In the genomic region with DNA sequence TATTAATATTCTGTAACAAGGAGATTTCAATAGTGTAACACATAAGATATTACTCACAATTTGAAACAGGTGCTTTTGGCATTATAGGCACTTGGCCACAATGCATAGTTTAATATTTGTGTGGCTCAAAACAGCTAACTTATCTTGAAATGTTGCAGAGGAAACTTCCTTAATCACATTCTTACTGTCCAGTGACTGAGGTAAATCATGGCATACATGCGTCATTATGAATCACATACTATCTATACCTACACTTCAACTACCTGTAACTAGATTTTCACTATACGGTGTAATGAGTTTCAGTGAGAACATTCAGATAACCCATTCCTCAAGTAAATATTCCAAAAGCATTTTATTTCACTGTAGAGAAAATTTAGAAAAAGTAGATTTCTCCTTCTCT, we compare ENCODE assay signal across 32 cellular contexts.
"Had no signal": no experiment of that assay in that cellular context is flagged by ENCODE, and none has a peak within 500 bp of the region (broad histone marks: within the 10 kb centered on the region; RNA-seq: fewer than 3 reads in every experiment).

No MANE protein-coding gene starts in this region.

- H3K9ac ChIP-seq: KMS-11 had no signal

- H3K27ac Mint-ChIP-seq: activated CD4-positive, alpha-beta memory T cell treated with anti-CD3 and anti-CD28 coated beads, Interleukin-2, amount 10 ng/mL, durations not matched to agents 7 days and 5 days; activated naive CD4-positive, alpha-beta T cell treated with anti-CD3 and anti-CD28 coated beads, Interleukin-2, amount 50 U/mL, for 24 hours; activated naive CD8-positive, alpha-beta T cell treated with anti-CD3 and anti-CD28 coated beads, Interleukin-2, amount 10 ng/mL, durations not matched to agents 7 days and 5 days; activated T-cell treated with anti-CD3 and anti-CD28 coated beads, Interleukin-2, amount 50 U/mL, for 24 hours; activated T-helper 2 cell treated with anti-CD3 and anti-CD28 coated beads, Interferon-gamma antibody, Interleukin-2, Interleukin-4, amounts not matched to agents 10 μg/mL and 5 μg/mL and 100 μg/mL, durations not matched to agents 14 hours and 24 hours and 36 hours had no signal

- H3K4me1 ChIP-seq: body of pancreas, SJCRH30 had no signal

- H3K9me3 Mint-ChIP-seq: activated CD4-positive, alpha-beta memory T cell treated with anti-CD3 and anti-CD28 coated beads, Interleukin-2, amount 10 ng/mL, durations not matched to agents 7 days and 5 days; activated naive CD4-positive, alpha-beta T cell treated with anti-CD3 and anti-CD28 coated beads, Interleukin-2, amount 50 U/mL, for 24 hours; activated naive CD8-positive, alpha-beta T cell treated with anti-CD3 and anti-CD28 coated beads, Interleukin-2, amount 10 ng/mL, durations not matched to agents 7 days and 5 days; activated T-cell treated with anti-CD3 and anti-CD28 coated beads, Interleukin-2, amount 50 U/mL, for 24 hours; activated T-helper 2 cell treated with anti-CD3 and anti-CD28 coated beads, Interferon-gamma antibody, Interleukin-2, Interleukin-4, amounts not matched to agents 10 μg/mL and 5 μg/mL and 100 μg/mL, durations not matched to agents 14 hours and 24 hours and 36 hours had no signal

- H2AFZ ChIP-seq: PC-9 had no signal

- H3K4me1 Mint-ChIP-seq: activated CD4-positive, alpha-beta memory T cell treated with anti-CD3 and anti-CD28 coated beads, Interleukin-2, amount 10 ng/mL, durations not matched to agents 7 days and 5 days; activated naive CD4-positive, alpha-beta T cell treated with anti-CD3 and anti-CD28 coated beads, Interleukin-2, amount 50 U/mL, for 24 hours; activated naive CD8-positive, alpha-beta T cell treated with anti-CD3 and anti-CD28 coated beads, Interleukin-2, amount 10 ng/mL, durations not matched to agents 7 days and 5 days had no signal

- H3K27ac ChIP-seq: body of pancreas, KMS-11, PC-9, SJCRH30, SK-N-MC, WERI-Rb-1 had no signal

- H3K9me3 ChIP-seq: body of pancreas, SJCRH30 had no signal

- FAIRE-seq: astrocyte, RCC 7860 had no signal

- DNase-seq: activated CD4-positive, alpha-beta memory T cell treated with anti-CD3 and anti-CD28 coated beads, Interleukin-2, amount 10 ng/mL, durations not matched to agents 7 days and 5 days; activated CD4-positive, alpha-beta T cell treated with anti-CD3 and anti-CD28 coated beads for 1 hour; activated CD4-positive, alpha-beta T cell treated with anti-CD3 and anti-CD28 coated beads for 48 hours; activated CD4-positive, CD25-positive, alpha-beta regulatory T cell; activated gamma-delta T cell; activated naive CD4-positive, alpha-beta T cell treated with Interleukin-2 at 50 U/mL for 16 hours; activated naive CD8-positive, alpha-beta T cell treated with anti-CD3 and anti-CD28 coated beads, Interleukin-2, amount 10 ng/mL, durations not matched to agents 7 days and 5 days; activated T-cell treated with anti-CD3 and anti-CD28 coated beads, Interleukin-2, amount 50 U/mL, for 24 hours; amygdala; body of pancreas; central memory CD4-positive, alpha-beta T cell; NCI-H1092 treated with DMSO at 0.1 percent for 48 hours; NCI-H1417; NCI-H146; NCI-H187; NCI-H2029 treated with DMSO at 0.1 percent for 48 hours; NCI-H2107; NCI-H2171; NCI-H446; NCI-H524 treated with DMSO at 0.1 percent for 48 hours; NK-92 treated with Interleukin-12 subunit alpha and Interleukin-12 subunit beta, amount 100 ng/mL, for 24 hours; SHP77; SJCRH30; T1000; WERI-Rb-1 had no signal

- H3K4me3 Mint-ChIP-seq: activated CD4-positive, alpha-beta memory T cell treated with anti-CD3 and anti-CD28 coated beads, Interleukin-2, amount 10 ng/mL, durations not matched to agents 7 days and 5 days; activated naive CD4-positive, alpha-beta T cell treated with anti-CD3 and anti-CD28 coated beads, Interleukin-2, amount 50 U/mL, for 24 hours; activated naive CD8-positive, alpha-beta T cell treated with anti-CD3 and anti-CD28 coated beads, Interleukin-2, amount 10 ng/mL, durations not matched to agents 7 days and 5 days; activated T-cell treated with anti-CD3 and anti-CD28 coated beads, Interleukin-2, amount 50 U/mL, for 24 hours had no signal

- H3K36me3 ChIP-seq: SJCRH30, WERI-Rb-1 had no signal

- ATAC-seq: body of pancreas had no signal

- H3K4me2 ChIP-seq: KMS-11, PC-9 had no signal

- H3K36me3 Mint-ChIP-seq: activated naive CD4-positive, alpha-beta T cell treated with anti-CD3 and anti-CD28 coated beads, Interleukin-2, amount 50 U/mL, for 24 hours; activated naive CD8-positive, alpha-beta T cell treated with anti-CD3 and anti-CD28 coated beads, Interleukin-2, amount 10 ng/mL, durations not matched to agents 7 days and 5 days had no signal

- H3K4me3 ChIP-seq: body of pancreas, PC-9, SJCRH30, SK-N-MC had no signal

- H3K27me3 ChIP-seq: body of pancreas, SJCRH30 had no signal
